8 cellular contexts compared by ENCODE assay signal in the genomic region with DNA sequence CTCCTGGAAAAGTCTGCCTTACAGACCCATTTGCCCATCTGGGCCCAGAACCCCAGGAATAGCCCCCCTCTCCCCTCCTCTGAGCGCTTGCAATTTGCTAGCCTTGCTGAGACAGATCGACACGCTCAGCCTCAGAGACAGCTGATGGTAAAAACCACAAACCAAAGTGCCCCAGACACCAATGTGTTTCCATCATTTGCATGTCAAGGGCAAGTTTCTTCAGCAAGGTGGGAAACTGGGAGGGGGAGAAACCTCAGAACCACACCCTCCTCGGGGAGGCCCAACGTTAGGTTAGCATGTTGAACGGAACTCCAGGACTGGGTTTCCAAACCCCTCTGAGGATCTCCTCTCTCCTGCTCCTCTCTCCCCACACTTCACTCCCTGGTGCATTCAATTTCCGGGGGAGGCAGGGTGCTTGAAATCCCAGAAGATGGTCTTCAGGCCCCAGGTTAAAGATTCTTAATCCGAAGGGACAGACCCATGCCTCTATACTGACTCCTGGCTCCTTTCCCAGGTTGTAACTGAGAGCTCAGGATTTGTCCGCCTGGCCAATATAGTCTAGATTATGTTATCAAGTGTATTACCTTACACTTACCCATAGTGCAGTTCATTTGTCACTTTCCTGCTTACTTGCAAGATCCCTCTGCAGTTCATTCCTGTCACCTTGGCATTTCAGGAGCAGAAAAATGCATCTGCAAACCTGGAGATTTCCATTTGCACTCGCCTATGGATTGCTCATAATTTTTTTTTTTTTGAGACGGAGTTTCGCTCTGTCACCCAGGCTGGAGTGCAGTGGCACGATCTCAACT. TPM values are rescaled to one million over a fixed set of nuclear protein-coding genes. Genes with fewer than 3 reads are reported as not detected.
DNase-seq lines count a peak whose midpoint lies in the region; ATAC-seq, FAIRE-seq and TF ChIP-seq lines count a peak whose summit lies in the region.

No MANE protein-coding gene starts in this region.

- no peak for TF ChIP-seq EP300 in H1 (IDR thresholded peaks at IDR 0.05; ENCODE audit: borderline replicate concordance in 1 of 2, low read depth in 2 of 2, low read length in 2 of 2)

- no peak for TF ChIP-seq CTCF in left ventricle myocardium inferior (IDR thresholded peaks at IDR 0.05; ENCODE audit: borderline replicate concordance)
- TF ChIP-seq CTCF in right atrium auricular region (IDR thresholded peaks at IDR 0.05) = no peak
- TF ChIP-seq CTCF in H1 (IDR thresholded peaks at IDR 0.05; ENCODE audit: control extremely low read depth in 1 of 3, insufficient read depth in 1 of 3, low read depth in 1 of 3, low read length in 3 of 3) = no peak
- no peak for TF ChIP-seq CTCF in testis (IDR thresholded peaks at IDR 0.05)

- TF ChIP-seq RAD21 in H1 (IDR thresholded peaks at IDR 0.05 in 1 of 2, conservative IDR thresholded peaks at IDR 0.05 in 1 of 2; ENCODE audit: low read depth in 2 of 2, low read length in 2 of 2) = no peak

- POLR2A ChIA-PET in H1 (lab: Charles Lee; ENCODE audit: partially characterized antibody) = interaction anchor here (0.6 to 3.5 kb wide), 14 partner anchors 13 to 99 kb away, joined by 3 to 18 read pairs (median 4); no protein-coding TSS in a partner anchor

- TF ChIP-seq POLR2A in H1 (IDR thresholded peaks at IDR 0.05; ENCODE audit: control extremely low read depth in 1 of 2, low read depth in 2 of 2, low read length in 2 of 2) = no peak
- no peak for TF ChIP-seq POLR2A in testis (IDR thresholded peaks at IDR 0.05)

- H3K4me3 ChIP-seq in left ventricle myocardium inferior (no peak overlapping the region), right atrium auricular region (no peak overlapping the region), H1 (ENCODE audit: extremely low read depth in 1 of 4, insufficient read depth in 2 of 4, low read depth in 3 of 4, low read length in 4 of 4) (peak overlapping the region; percentile 14 to 76 (median 66); a peak in 5 of 8 replicates), testis (no peak overlapping the region)

- H3K9me3 ChIP-seq in left ventricle myocardium inferior (replicated peaks) = no peaks in the 10 kb centered on the region
- no peaks in the 10 kb centered on the region for H3K9me3 ChIP-seq in right atrium auricular region
- H3K9me3 ChIP-seq in H1 (ENCODE audit: insufficient read depth in 2 of 2, low read depth in 1 of 2, low read length in 1 of 2) = no peaks in the 10 kb centered on the region
- no peaks in the 10 kb centered on the region for H3K9me3 ChIP-seq in testis

- DNase-seq in left ventricle myocardium inferior = no peak
- no peak for DNase-seq in right atrium auricular region (ENCODE audit: low spot score)
- DNase-seq in T-helper 9 cell = peak; percentile 13
- peak in 1 of 2 experiments; percentile 54 for DNase-seq in H1 (ENCODE audit: low read depth in 1 of 2, low spot score in 2 of 2)
- peak in 1 of 2 donors; percentile 73 for DNase-seq in stimulated activated effector memory CD8-positive, alpha-beta T cell treated with anti-CD3 and anti-CD28 coated beads, Interleukin-12 subunit alpha, Interleukin-12 subunit beta, amount 100 ng/mL, for 72 hours (ENCODE audit: low spot score in 2 of 2)
- no peak for DNase-seq in testis
- no peak for DNase-seq in NCI-H446 treated with DMSO at 0.1 percent for 48 hours (lab: John Stamatoyannopoulos, UW)

- no peak overlapping the region for H3K56ac ChIP-seq in H1 (replicated peaks; ENCODE audit: insufficient read length, low read depth, low read length)

- peaks cover 9% of the 10 kb centered on the region for H3K36me3 Mint-ChIP-seq in stimulated activated effector memory CD8-positive, alpha-beta T cell treated with anti-CD3 and anti-CD28 coated beads, Interleukin-12 subunit alpha, Interleukin-12 subunit beta, amount 100 ng/mL, for 72 hours

- H2BK15ac ChIP-seq in H1 (ENCODE audit: low read length) = peak overlapping the region; percentile 88; the same call in 1 of the 2 replicates

- H3K4me1 ChIP-seq in left ventricle myocardium inferior (peaks cover 47% of the 10 kb centered on the region), right atrium auricular region (peaks cover 0 to 39% of the 10 kb centered on the region in 2 donors), H1 (replicated peaks in 1 of 4; ENCODE audit: control insufficient read depth in 3 of 4, insufficient read depth in 4 of 4, low read length in 3 of 4) (peaks cover 10 to 23% (median 13%) of the 10 kb centered on the region in 4 experiments), testis (peaks cover 3% of the 10 kb centered on the region)

- H4K8ac ChIP-seq in H1 (ENCODE audit: extremely low read depth, insufficient read depth, low read length) = peak overlapping the region; percentile 64

- no peak overlapping the region for H2AK5ac ChIP-seq in H1 (ENCODE audit: low read depth, low read length)

- CTCF ChIA-PET in H1 (lab: Charles Lee; ENCODE audit: partially characterized antibody) = interaction anchor here (0.7 to 13.5 kb wide), 27 partner anchors 9 to 204 kb away, joined by 3 to 162 read pairs (median 5); no protein-coding TSS in a partner anchor

- no peak overlapping the region for H3K27ac Mint-ChIP-seq in stimulated activated effector memory CD8-positive, alpha-beta T cell treated with anti-CD3 and anti-CD28 coated beads, Interleukin-12 subunit alpha, Interleukin-12 subunit beta, amount 100 ng/mL, for 72 hours

- no peak overlapping the region for H3K9ac ChIP-seq in H1 (replicated peaks in 1 of 4; ENCODE audit: extremely low read depth in 1 of 4, low read depth in 3 of 4, low read length in 3 of 4)

- no peaks in the 10 kb centered on the region for H3K79me2 ChIP-seq in H1 (ENCODE audit: control insufficient read depth in 1 of 2, insufficient read depth in 2 of 2, low read length in 2 of 2)

- intact Hi-C loops in left ventricle myocardium inferior (cut with micrococcal nuclease) = no loop called here
- intact Hi-C loops in testis (cut with DNase I; ENCODE audit: low total_unique reads) = loop anchor here (10.0 kb wide), 1 partner anchor 62 kb away; no protein-coding TSS in a partner anchor

- H3K79me1 ChIP-seq in H1 (ENCODE audit: low read depth, low read length) = no peaks in the 10 kb centered on the region

- H3K23me2 ChIP-seq in H1 (ENCODE audit: low read depth, low read length) = peaks cover 8% of the 10 kb centered on the region; the same call in 1 of the 2 replicates

- peak overlapping the region; percentile 79 to 97 for H3K4me2 ChIP-seq in H1 (ENCODE audit: insufficient read depth in 1 of 2, low read depth in 2 of 2, low read length in 2 of 2)

- H3K18ac ChIP-seq in H1 (ENCODE audit: extremely low read depth, low read length) = peak overlapping the region; percentile 25; the same call in 1 of the 2 replicates

- H2BK12ac ChIP-seq in H1 (ENCODE audit: low read depth, low read length) = 0 out of 2 replicates have a peak overlapping the region, but pooled peaks have one; percentile 29

- no peak overlapping the region for H4K91ac ChIP-seq in H1 (replicated peaks; ENCODE audit: insufficient read length, low read length)

- H3K14ac ChIP-seq in H1 (ENCODE audit: insufficient read length) = no peak overlapping the region

- WGBS in H1 (ENCODE audit: extremely low coverage in 1 of 2, insufficient coverage in 1 of 2, insufficient read length in 1 of 2, insufficient replicate concordance in 2 of 2, low coverage in 1 of 2, low lambda C conversion rate in 2 of 2, missing lambda C conversion rate in 1 of 2), 2 experiments = 47% methylated on average over 13 of the region's 13 CpGs; no CpG with 5 or more reads in 1 of the 2 experiments
- WGBS in testis, 2 donors = 58 to 59% methylated on average over 13 of the region's 13 CpGs

- H3K27ac ChIP-seq in left ventricle myocardium inferior (replicated peaks) = peak overlapping the region; percentile 100
- peak overlapping the region in 1 of 2 donors; percentile 94 for H3K27ac ChIP-seq in right atrium auricular region
- no peak overlapping the region for H3K27ac ChIP-seq in H1 (ENCODE audit: low read depth, low read length)
- no peak overlapping the region for H3K27ac ChIP-seq in testis

- H3K4me1 Mint-ChIP-seq in stimulated activated effector memory CD8-positive, alpha-beta T cell treated with anti-CD3 and anti-CD28 coated beads, Interleukin-12 subunit alpha, Interleukin-12 subunit beta, amount 100 ng/mL, for 72 hours = peaks cover 36% of the 10 kb centered on the region

- H3K4me3 Mint-ChIP-seq in stimulated activated effector memory CD8-positive, alpha-beta T cell treated with anti-CD3 and anti-CD28 coated beads, Interleukin-12 subunit alpha, Interleukin-12 subunit beta, amount 100 ng/mL, for 72 hours = peak overlapping the region; percentile 66

- no peaks in the 10 kb centered on the region for H4K20me1 ChIP-seq in H1 (replicated peaks in 1 of 2; ENCODE audit: control insufficient read depth in 1 of 2, insufficient read depth in 2 of 2, low read length in 2 of 2)

- H2BK120ac ChIP-seq in H1 (replicated peaks; ENCODE audit: low read depth, low read length) = no peak overlapping the region

- ATAC-seq in HG03095 (IDR thresholded peaks at IDR 0.05; ENCODE audit: unreplicated experiment) = peak; percentile 65
- ATAC-seq in stimulated activated effector memory CD8-positive, alpha-beta T cell treated with anti-CD3 and anti-CD28 coated beads, Interleukin-12 subunit alpha, Interleukin-12 subunit beta, amount 100 ng/mL, for 72 hours = peak; percentile 68

- no peak overlapping the region for H3K23ac ChIP-seq in H1 (ENCODE audit: insufficient read length)

- no peak overlapping the region for H2AFZ ChIP-seq in H1 (ENCODE audit: low read length)

- H3K4ac ChIP-seq in H1 (replicated peaks; ENCODE audit: insufficient read length, low read depth, low read length) = no peak overlapping the region

- H2BK5ac ChIP-seq in H1 (ENCODE audit: low read depth, low read length) = no peak overlapping the region

- no peaks in the 10 kb centered on the region for H3K27me3 ChIP-seq in left ventricle myocardium inferior (ENCODE audit: low read depth)
- no peaks in the 10 kb centered on the region for H3K27me3 ChIP-seq in right atrium auricular region
- peaks cover 0 to 30% (median 20%) of the 10 kb centered on the region in 4 experiments; a peak in 6 of 7 replicates for H3K27me3 ChIP-seq in H1 (replicated peaks in 1 of 4; ENCODE audit: control insufficient read depth in 3 of 4, extremely low read depth in 1 of 4, insufficient read depth in 3 of 4, low read length in 3 of 4)
- no peaks in the 10 kb centered on the region for H3K27me3 ChIP-seq in testis

- H3K36me3 ChIP-seq in left ventricle myocardium inferior = no peaks in the 10 kb centered on the region
- H3K36me3 ChIP-seq in right atrium auricular region = no peaks in the 10 kb centered on the region
- H3K36me3 ChIP-seq in H1 (ENCODE audit: control insufficient read depth in 2 of 4, insufficient read depth in 4 of 4, low read length in 3 of 4) = no peaks in the 10 kb centered on the region
- no peaks in the 10 kb centered on the region for H3K36me3 ChIP-seq in testis (ENCODE audit: low read depth, missing control alignments)

- no peak for FAIRE-seq in H1 (lab: Jason Lieb, UNC)

- no peak overlapping the region for H2BK20ac ChIP-seq in H1 (ENCODE audit: low read length)

- no peak overlapping the region for H4K5ac ChIP-seq in H1 (ENCODE audit: insufficient read length, low read depth, low read length)

- H3K9me3 Mint-ChIP-seq in stimulated activated effector memory CD8-positive, alpha-beta T cell treated with anti-CD3 and anti-CD28 coated beads, Interleukin-12 subunit alpha, Interleukin-12 subunit beta, amount 100 ng/mL, for 72 hours = no peaks in the 10 kb centered on the region

RNA-seq across cellular contexts. Expression of gene CUEDC1, which starts 1.3 kb away (rescaled TPM):
- total RNA-seq in left ventricle myocardium inferior (43.2 TPM), right atrium auricular region (10 to 100 TPM; 32.5 to 33.3 TPM), testis (1 to 10 TPM; 6.5 to 8.6 TPM)
- total RNA-seq in H1 (2021; fragmentation: NEBNext Ultra II Directional; extraction: Animal tissue kit (Norgen Biotek cat#: 25700)) = 7.8 and 10.7 TPM in 2 replicates
- polyA plus RNA-seq in H1 (2011; rRNA removed) (4.0 and 6.7 TPM in 2 replicates), testis (ENCODE audit: insufficient read depth, low read depth, low replicate concordance) (13.3 TPM)
- 5.2 TPM for polyA plus RNA-seq in H1 (2011; cell fraction: cytosol; rRNA removed)
- polyA plus RNA-seq in H1 (2011; cell fraction: nucleus; rRNA removed) = 12.0 TPM
- polyA plus RNA-seq in H1 (2012, experiment 1 of 2) = 3.4 to 9.6 TPM (median 7.3 TPM) in 4 replicates
- polyA plus RNA-seq in H1 (2012, experiment 2 of 2) = 4.9 TPM
- polyA plus RNA-seq in H1 (2013, experiment 1 of 2) = 5.8 TPM
- 5.8 TPM for polyA plus RNA-seq in H1 (2013, experiment 2 of 2)
- 4.1 and 5.1 TPM in 2 replicates for polyA minus RNA-seq in H1 (2011; rRNA and poly(A)+ RNA removed)
- polyA minus RNA-seq in H1 (2011; cell fraction: cytosol; rRNA and poly(A)+ RNA removed) = 2.2 TPM
- polyA minus RNA-seq in H1 (2011; cell fraction: nucleus; rRNA and poly(A)+ RNA removed) = 4.1 TPM

RNA-seq across cellular contexts. Expression of gene VEZF1, which starts 31.5 kb away (rescaled TPM):
- 77.2 TPM for total RNA-seq in left ventricle myocardium inferior
- 10 to 100 TPM; 65.9 to 77.1 TPM for total RNA-seq in right atrium auricular region
- 56.7 and 61.9 TPM in 2 replicates for total RNA-seq in H1 (2021; fragmentation: NEBNext Ultra II Directional; extraction: Animal tissue kit (Norgen Biotek cat#: 25700))
- 21.5 and 28.9 TPM in 2 replicates for polyA plus RNA-seq in H1 (2011; rRNA removed)
- polyA plus RNA-seq in H1 (2011; cell fraction: cytosol; rRNA removed) = 25.3 TPM
- polyA plus RNA-seq in H1 (2011; cell fraction: nucleus; rRNA removed) = 29.8 TPM
- 33.3 to 43.5 TPM (median 39.8 TPM) in 4 replicates for polyA plus RNA-seq in H1 (2012, experiment 1 of 2)
- polyA plus RNA-seq in H1 (2012, experiment 2 of 2) = 5.7 TPM
- 39.2 TPM for polyA plus RNA-seq in H1 (2013, experiment 1 of 2)
- polyA plus RNA-seq in H1 (2013, experiment 2 of 2) = 38.4 TPM
- polyA minus RNA-seq in H1 (2011; rRNA and poly(A)+ RNA removed) = 81.4 and 108 TPM in 2 replicates
- 35.6 TPM for polyA minus RNA-seq in H1 (2011; cell fraction: cytosol; rRNA and poly(A)+ RNA removed)
- 51.1 TPM for polyA minus RNA-seq in H1 (2011; cell fraction: nucleus; rRNA and poly(A)+ RNA removed)
- total RNA-seq in testis = 10 to 100 TPM; 58.6 TPM
- polyA plus RNA-seq in testis (ENCODE audit: insufficient read depth, low read depth, low replicate concordance) = 54.8 TPM

RNA-seq across cellular contexts. Expression of gene SRSF1, which starts 50.5 kb away (rescaled TPM):
- total RNA-seq in left ventricle myocardium inferior = 92.4 TPM
- total RNA-seq in right atrium auricular region = 100 to 1,000 TPM in 1 of 2 donors, 10 to 100 TPM in 1; 70.6 to 101 TPM
- total RNA-seq in H1 (2021; fragmentation: NEBNext Ultra II Directional; extraction: Animal tissue kit (Norgen Biotek cat#: 25700)) = 429 and 433 TPM in 2 replicates
- 149 and 300 TPM in 2 replicates for polyA plus RNA-seq in H1 (2011; rRNA removed)
- 280 TPM for polyA plus RNA-seq in H1 (2011; cell fraction: cytosol; rRNA removed)
- polyA plus RNA-seq in H1 (2011; cell fraction: nucleus; rRNA removed) = 773 TPM
- polyA plus RNA-seq in H1 (2012, experiment 1 of 2) = 330 to 434 TPM (median 366 TPM) in 4 replicates
- polyA plus RNA-seq in H1 (2012, experiment 2 of 2) = 60.0 TPM
- polyA plus RNA-seq in H1 (2013, experiment 1 of 2) = 237 TPM
- 241 TPM for polyA plus RNA-seq in H1 (2013, experiment 2 of 2)
- polyA minus RNA-seq in H1 (2011; rRNA and poly(A)+ RNA removed) = 349 and 397 TPM in 2 replicates
- polyA minus RNA-seq in H1 (2011; cell fraction: cytosol; rRNA and poly(A)+ RNA removed) = 389 TPM
- polyA minus RNA-seq in H1 (2011; cell fraction: nucleus; rRNA and poly(A)+ RNA removed) = 594 TPM
- total RNA-seq in testis = 100 to 1,000 TPM; 150 to 159 TPM
- 128 TPM for polyA plus RNA-seq in testis (ENCODE audit: insufficient read depth, low read depth, low replicate concordance)

Comparison
In these comparisons a context has a peak if more than half of its experiments do, and no peak if none do; other contexts are left out.
1. H3K4me3 ChIP-seq: peak in H1 (4 of 4); none in left ventricle myocardium inferior (single experiment), right atrium auricular region (0 of 2) and testis (0 of 2).